In genomic region chr2:161273038-161273760, GRCh38 we compare ENCODE assay signal across 8 cellular contexts. TPM values are rescaled to one million over a fixed set of nuclear protein-coding genes. Genes with fewer than 3 reads are reported as not detected.
DNase-seq lines count a peak whose midpoint lies in the region; ATAC-seq and TF ChIP-seq lines count a peak whose summit lies in the region.

No MANE protein-coding gene starts in this region.

- H3K27ac Mint-ChIP-seq in CD8-positive, alpha-beta T cell = no peak overlapping the region

- H3K27me3 ChIP-seq in CD8-positive, alpha-beta T cell (ENCODE audit: insufficient read depth, low read length) = no peaks in the 10 kb centered on the region
- H3K27me3 ChIP-seq in WERI-Rb-1 (ENCODE audit: insufficient read depth, low read depth, severe bottlenecking) (no peaks in the 10 kb centered on the region), smooth muscle cell (ENCODE audit: low read depth) (no peaks in the 10 kb centered on the region)

- peak; percentile 69 for ATAC-seq in CD8-positive, alpha-beta T cell
- peak; percentile 73 for ATAC-seq in GM18505 (IDR thresholded peaks at IDR 0.05; ENCODE audit: unreplicated experiment)
- ATAC-seq in HG02943 (IDR thresholded peaks at IDR 0.05; ENCODE audit: low read depth, unreplicated experiment) = peak; percentile 73

- H3K4me3 Mint-ChIP-seq in CD8-positive, alpha-beta T cell = no peak overlapping the region

- TF ChIP-seq POLR2A in GM18505 (IDR thresholded peaks at IDR 0.05; ENCODE audit: borderline replicate concordance, extremely low read depth, insufficient read depth, insufficient read length) = no peak

- WGBS in smooth muscle cell (ENCODE audit: low lambda C conversion rate) = 33% methylated on average over 5 of the region's 5 CpGs

- H3K79me2 ChIP-seq in smooth muscle cell (ENCODE audit: low read depth) = no peaks in the 10 kb centered on the region

- no peaks in the 10 kb centered on the region for H3K9me3 ChIP-seq in CD8-positive, alpha-beta T cell (ENCODE audit: low read length)
- no peaks in the 10 kb centered on the region for H3K9me3 ChIP-seq in WERI-Rb-1 (ENCODE audit: severe bottlenecking)
- no peaks in the 10 kb centered on the region for H3K9me3 ChIP-seq in smooth muscle cell (replicated peaks; ENCODE audit: low read depth)

- no peak overlapping the region for H2AFZ ChIP-seq in smooth muscle cell (ENCODE audit: low read depth)

- H3K27me3 Mint-ChIP-seq in CD8-positive, alpha-beta T cell (ENCODE audit: low read depth) = peaks cover 7% of the 10 kb centered on the region

- no peaks in the 10 kb centered on the region for H3K9me3 Mint-ChIP-seq in CD8-positive, alpha-beta T cell

- H3K4me1 ChIP-seq in CD8-positive, alpha-beta T cell (ENCODE audit: insufficient read depth, low read length) = no peaks in the 10 kb centered on the region
- no peaks in the 10 kb centered on the region for H3K4me1 ChIP-seq in smooth muscle cell (ENCODE audit: low read depth)

- H4K20me1 ChIP-seq in smooth muscle cell (ENCODE audit: low read depth) = no peaks in the 10 kb centered on the region

- no peaks in the 10 kb centered on the region for H3K36me3 ChIP-seq in CD8-positive, alpha-beta T cell (ENCODE audit: insufficient read depth, low read length)
- H3K36me3 ChIP-seq in WERI-Rb-1 (no peaks in the 10 kb centered on the region), smooth muscle cell (ENCODE audit: low read depth) (no peaks in the 10 kb centered on the region)

- peak; percentile 90 for TF ChIP-seq CTCF in CD8-positive, alpha-beta T cell (IDR thresholded peaks at IDR 0.05)
- TF ChIP-seq CTCF in WERI-Rb-1 (IDR thresholded peaks at IDR 0.05; ENCODE audit: low read depth, low read length) (0 out of 2 replicates have a peak, but pooled peaks have one; percentile 20), smooth muscle cell (IDR thresholded peaks at IDR 0.05; ENCODE audit: borderline replicate concordance, insufficient read depth, poor library complexity, severe bottlenecking) (peak; percentile 68)

- CTCF ChIA-PET in CD8-positive, alpha-beta T cell (lab: Charles Lee) = interaction anchor here (0.6 to 4.7 kb wide), 17 partner anchors 9 to 1325 kb away, joined by 3 to 73 read pairs (median 4); no protein-coding TSS in a partner anchor

- peak in 1 of 7 experiments; percentile 51 for DNase-seq in CD8-positive, alpha-beta T cell
- peak; percentile 36 for DNase-seq in NCI-H2029 (lab: John Stamatoyannopoulos, UW)
- DNase-seq in WERI-Rb-1 = no peak
- peak; percentile 59 for DNase-seq in globus pallidus (ENCODE audit: low spot score)
- DNase-seq in smooth muscle cell (lab: John Stamatoyannopoulos, UW; ENCODE audit: unreplicated experiment) = no peak
- no peak for DNase-seq in NK-92 treated with Interleukin-12 subunit alpha and Interleukin-12 subunit beta, amount 100 ng/mL, for 24 hours (lab: John Stamatoyannopoulos, UW)

- no peaks in the 10 kb centered on the region for H3K36me3 Mint-ChIP-seq in CD8-positive, alpha-beta T cell

- intact Hi-C loops in CD8-positive, alpha-beta T cell (cut with DNase I, micrococcal nuclease) = loop anchor here (1.0 to 10.0 kb wide), 4 partner anchors 50 to 210 kb away; no protein-coding TSS in a partner anchor

- H3K4me2 ChIP-seq in smooth muscle cell = no peak overlapping the region

- H3K4me3 ChIP-seq in CD8-positive, alpha-beta T cell (ENCODE audit: low read depth, low read length) = no peak overlapping the region
- H3K4me3 ChIP-seq in WERI-Rb-1 (ENCODE audit: low read depth, low read length) (no peak overlapping the region), smooth muscle cell (no peak overlapping the region)

- H3K9ac ChIP-seq in smooth muscle cell (ENCODE audit: low read depth) = no peak overlapping the region

- H3F3A ChIP-seq in smooth muscle cell (ENCODE audit: low read depth) = no peaks in the 10 kb centered on the region

- H3K27ac ChIP-seq in CD8-positive, alpha-beta T cell (ENCODE audit: low read depth, low read length) = no peak overlapping the region
- H3K27ac ChIP-seq in WERI-Rb-1 = no peak overlapping the region
- no peak overlapping the region for H3K27ac ChIP-seq in smooth muscle cell (ENCODE audit: low read depth)

- H3K4me1 Mint-ChIP-seq in CD8-positive, alpha-beta T cell (ENCODE audit: low read depth) = no peaks in the 10 kb centered on the region

- POLR2A ChIA-PET in CD8-positive, alpha-beta T cell (lab: Charles Lee) = no interaction called here

RNA-seq across cellular contexts. Expression of gene PSMD14, which starts 35.0 kb away (rescaled TPM):
- 10 to 100 TPM; 28.3 to 29.8 TPM for total RNA-seq in CD8-positive, alpha-beta T cell
- 93.9 and 123 TPM in 2 replicates for total RNA-seq in smooth muscle cell
- polyA plus RNA-seq in smooth muscle cell = 68.5 and 69.4 TPM in 2 replicates

Comparison
In these comparisons a context has a peak if more than half of its experiments do, and no peak if none do; other contexts are left out.
1. DNase-seq: peak in NCI-H2029 (single experiment) and globus pallidus (single experiment); none in WERI-Rb-1 (single experiment), smooth muscle cell (single experiment) and NK-92 treated with Interleukin-12 subunit alpha and Interleukin-12 subunit beta, amount 100 ng/mL, for 24 hours (single experiment).
2. CTCF ChIP-seq: peak in every context shown above with its lines; median percentile 90 in CD8-positive, alpha-beta T cell; 68 in smooth muscle cell; 20 in WERI-Rb-1.
3. Peak in every context shown above with its lines, with median percentiles within 50 percentile points of each other: ATAC-seq.